ENCODE assay signal across 1 cellular context in genomic region chr18:32301976-32302743, GRCh38.
TF ChIP-seq lines count a peak whose summit lies in the region.

No MANE protein-coding gene starts in this region.

TF ChIP-seq in WTC11, 78 proteins besides CTCF, POLR2A, EP300 and RAD21:
- TF ChIP-seq ZBTB43 (CRISPR knock-in tag; IDR thresholded peaks at IDR 0.05) (no peak), MLX (CRISPR knock-in tag; IDR thresholded peaks at IDR 0.05) (no peak), CDX4 (CRISPR knock-in tag; IDR thresholded peaks at IDR 0.05; ENCODE audit: borderline replicate concordance) (no peak), FOXP4 (CRISPR knock-in tag; IDR thresholded peaks at IDR 0.05) (no peak), AR (CRISPR knock-in tag; IDR thresholded peaks at IDR 0.05) (no peak), MXD4 (CRISPR knock-in tag; IDR thresholded peaks at IDR 0.05; ENCODE audit: borderline replicate concordance) (no peak), ELF4 (CRISPR knock-in tag; IDR thresholded peaks at IDR 0.05; ENCODE audit: low read depth) (no peak), JUN (CRISPR knock-in tag; IDR thresholded peaks at IDR 0.05) (no peak), TEAD1 (CRISPR knock-in tag; IDR thresholded peaks at IDR 0.05) (no peak), NR2C2 (CRISPR knock-in tag; IDR thresholded peaks at IDR 0.05) (no peak), NFE2L1 (CRISPR knock-in tag; IDR thresholded peaks at IDR 0.05) (no peak), SMAD4 (CRISPR knock-in tag; IDR thresholded peaks at IDR 0.05) (no peak)
- TF ChIP-seq, protein P1, sequence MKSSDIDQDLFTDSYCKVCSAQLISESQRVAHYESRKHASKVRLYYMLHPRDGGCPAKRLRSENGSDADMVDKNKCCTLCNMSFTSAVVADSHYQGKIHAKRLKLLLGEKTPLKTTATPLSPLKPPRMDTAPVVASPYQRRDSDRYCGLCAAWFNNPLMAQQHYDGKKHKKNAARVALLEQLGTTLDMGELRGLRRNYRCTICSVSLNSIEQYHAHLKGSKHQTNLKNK (CRISPR knock-in tag; IDR thresholded peaks at IDR 0.05): no peak
- TF ChIP-seq, protein P2, sequence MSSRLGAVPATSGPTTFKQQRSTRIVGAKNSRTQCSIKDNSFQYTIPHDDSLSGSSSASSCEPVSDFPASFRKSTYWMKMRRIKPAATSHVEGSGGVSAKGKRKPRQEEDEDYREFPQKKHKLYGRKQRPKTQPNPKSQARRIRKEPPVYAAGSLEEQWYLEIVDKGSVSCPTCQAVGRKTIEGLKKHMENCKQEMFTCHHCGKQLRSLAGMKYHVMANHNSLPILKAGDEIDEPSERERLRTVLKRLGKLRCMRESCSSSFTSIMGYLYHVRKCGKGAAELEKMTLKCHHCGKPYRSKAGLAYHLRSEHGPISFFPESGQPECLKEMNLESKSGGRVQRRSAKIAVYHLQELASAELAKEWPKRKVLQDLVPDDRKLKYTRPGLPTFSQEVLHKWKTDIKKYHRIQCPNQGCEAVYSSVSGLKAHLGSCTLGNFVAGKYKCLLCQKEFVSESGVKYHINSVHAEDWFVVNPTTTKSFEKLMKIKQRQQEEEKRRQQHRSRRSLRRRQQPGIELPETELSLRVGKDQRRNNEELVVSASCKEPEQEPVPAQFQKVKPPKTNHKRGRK (CRISPR knock-in tag; IDR thresholded peaks at IDR 0.05; ENCODE audit: borderline replicate concordance): no peak
